ENCODE assay signal across 20 cellular contexts in the genomic region with DNA sequence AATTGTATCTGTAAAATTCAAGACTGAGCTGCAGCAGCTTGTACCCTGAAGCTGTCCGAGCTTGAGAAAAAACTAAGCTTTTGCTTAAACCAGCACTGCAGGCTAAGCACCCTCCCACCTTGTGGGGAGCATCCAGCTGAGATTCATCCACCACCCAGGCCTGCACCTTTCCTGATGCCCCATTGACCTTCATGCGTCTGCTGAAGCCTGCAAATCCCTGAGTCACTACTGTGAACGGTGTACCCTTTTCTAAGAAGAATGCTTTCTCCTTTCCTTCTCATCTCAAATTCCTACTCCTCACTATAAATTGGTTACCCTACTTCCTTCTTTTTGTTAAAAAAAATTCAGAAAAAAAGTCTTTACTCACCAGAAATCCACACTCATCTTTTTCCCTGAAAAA.
"Had no signal": no experiment of that assay in that cellular context is flagged by ENCODE, and none has a peak within 500 bp of the region (broad histone marks: within the 10 kb centered on the region; RNA-seq: fewer than 3 reads in every experiment).

No MANE protein-coding gene starts in this region.

- H3K36me3 ChIP-seq: brain microvascular endothelial cell, prostate gland, right atrium auricular region, thyroid gland had no signal

- H3K4me3 Mint-ChIP-seq: activated B cell treated with CpG ODN at 0.5 μM for 24 hours; activated CD4-positive, alpha-beta memory T cell treated with anti-CD3 and anti-CD28 coated beads for 36 hours; activated CD8-positive, alpha-beta memory T cell treated with anti-CD3 and anti-CD28 coated beads, Interleukin-2, amount 10 ng/mL, durations not matched to agents 7 days and 5 days; activated naive CD8-positive, alpha-beta T cell treated with anti-CD3 and anti-CD28 coated beads, Interleukin-2, amount 10 ng/mL, durations not matched to agents 7 days and 5 days; memory B cell; naive thymus-derived CD4-positive, alpha-beta T cell had no signal

- H3K9me3 Mint-ChIP-seq: activated B cell treated with CpG ODN at 0.5 μM for 24 hours; activated CD4-positive, alpha-beta memory T cell treated with anti-CD3 and anti-CD28 coated beads for 36 hours; activated naive CD8-positive, alpha-beta T cell treated with anti-CD3 and anti-CD28 coated beads, Interleukin-2, amount 10 ng/mL, durations not matched to agents 7 days and 5 days; memory B cell had no signal

- H3K4me3 ChIP-seq: hepatocyte, prostate gland, right atrium auricular region, thyroid gland had no signal

- H3K4me2 ChIP-seq: hepatocyte had no signal

- H3K27ac ChIP-seq: brain microvascular endothelial cell, hepatocyte, prostate gland, right atrium auricular region, thyroid gland had no signal

- H3K27ac Mint-ChIP-seq: activated B cell treated with CpG ODN at 0.5 μM for 24 hours; activated CD4-positive, alpha-beta memory T cell treated with anti-CD3 and anti-CD28 coated beads for 36 hours; activated CD8-positive, alpha-beta memory T cell treated with anti-CD3 and anti-CD28 coated beads, Interleukin-2, amount 10 ng/mL, durations not matched to agents 7 days and 5 days; activated naive CD8-positive, alpha-beta T cell treated with anti-CD3 and anti-CD28 coated beads, Interleukin-2, amount 10 ng/mL, durations not matched to agents 7 days and 5 days; memory B cell; naive thymus-derived CD4-positive, alpha-beta T cell had no signal

- H3K27me3 Mint-ChIP-seq: activated B cell treated with CpG ODN at 0.5 μM for 24 hours; activated CD4-positive, alpha-beta memory T cell treated with anti-CD3 and anti-CD28 coated beads for 36 hours; activated CD8-positive, alpha-beta memory T cell treated with anti-CD3 and anti-CD28 coated beads, Interleukin-2, amount 10 ng/mL, durations not matched to agents 7 days and 5 days; activated naive CD8-positive, alpha-beta T cell treated with anti-CD3 and anti-CD28 coated beads, Interleukin-2, amount 10 ng/mL, durations not matched to agents 7 days and 5 days; memory B cell; naive thymus-derived CD4-positive, alpha-beta T cell had no signal

- DNase-seq: activated B cell treated with CpG ODN at 0.5 μM for 24 hours; activated CD4-positive, alpha-beta memory T cell treated with anti-CD3 and anti-CD28 coated beads for 36 hours; activated CD4-positive, alpha-beta T cell treated with anti-CD3 and anti-CD28 coated beads for 4 hours; activated CD8-positive, alpha-beta memory T cell treated with anti-CD3 and anti-CD28 coated beads, Interleukin-2, amount 10 ng/mL, durations not matched to agents 7 days and 5 days; activated naive CD4-positive, alpha-beta T cell; activated naive CD8-positive, alpha-beta T cell treated with anti-CD3 and anti-CD28 coated beads, Interleukin-2, amount 10 ng/mL, durations not matched to agents 7 days and 5 days; aorta; brain microvascular endothelial cell; cerebellar nuclear complex; effector CD4-positive, alpha-beta T cell; naive thymus-derived CD4-positive, alpha-beta T cell; stimulated activated CD4-positive, alpha-beta T cell treated with anti-CD3 and anti-CD28 coated beads, Interleukin-2, amount 100 ng/mL, for 24 hours; stimulated activated naive CD4-positive, alpha-beta T cell treated with Interleukin-2 at 50 U/mL for 16 hours; SW 1271; thyroid gland had no signal

- H3K4me1 ChIP-seq: prostate gland, right atrium auricular region, thyroid gland had no signal

- H2AFZ ChIP-seq: hepatocyte had no signal

- ATAC-seq: activated CD8-positive, alpha-beta memory T cell treated with anti-CD3 and anti-CD28 coated beads, Interleukin-2, amount 10 ng/mL, durations not matched to agents 7 days and 5 days; naive thymus-derived CD4-positive, alpha-beta T cell had no signal

- H3K4me1 Mint-ChIP-seq: activated B cell treated with CpG ODN at 0.5 μM for 24 hours; activated CD8-positive, alpha-beta memory T cell treated with anti-CD3 and anti-CD28 coated beads, Interleukin-2, amount 10 ng/mL, durations not matched to agents 7 days and 5 days; activated naive CD8-positive, alpha-beta T cell treated with anti-CD3 and anti-CD28 coated beads, Interleukin-2, amount 10 ng/mL, durations not matched to agents 7 days and 5 days; memory B cell; naive thymus-derived CD4-positive, alpha-beta T cell had no signal

- H3K27me3 ChIP-seq: brain microvascular endothelial cell, hepatocyte, right atrium auricular region, thyroid gland had no signal

- FAIRE-seq: endothelial cell of umbilical vein had no signal

- H3K79me2 ChIP-seq: hepatocyte had no signal

- H3K9me3 ChIP-seq: prostate gland, right atrium auricular region, thyroid gland had no signal

- H3K36me3 Mint-ChIP-seq: activated CD4-positive, alpha-beta memory T cell treated with anti-CD3 and anti-CD28 coated beads for 36 hours; activated CD8-positive, alpha-beta memory T cell treated with anti-CD3 and anti-CD28 coated beads, Interleukin-2, amount 10 ng/mL, durations not matched to agents 7 days and 5 days; activated naive CD8-positive, alpha-beta T cell treated with anti-CD3 and anti-CD28 coated beads, Interleukin-2, amount 10 ng/mL, durations not matched to agents 7 days and 5 days; memory B cell; naive thymus-derived CD4-positive, alpha-beta T cell had no signal
